ENCODE assay signal across 25 cellular contexts in the genomic region with DNA sequence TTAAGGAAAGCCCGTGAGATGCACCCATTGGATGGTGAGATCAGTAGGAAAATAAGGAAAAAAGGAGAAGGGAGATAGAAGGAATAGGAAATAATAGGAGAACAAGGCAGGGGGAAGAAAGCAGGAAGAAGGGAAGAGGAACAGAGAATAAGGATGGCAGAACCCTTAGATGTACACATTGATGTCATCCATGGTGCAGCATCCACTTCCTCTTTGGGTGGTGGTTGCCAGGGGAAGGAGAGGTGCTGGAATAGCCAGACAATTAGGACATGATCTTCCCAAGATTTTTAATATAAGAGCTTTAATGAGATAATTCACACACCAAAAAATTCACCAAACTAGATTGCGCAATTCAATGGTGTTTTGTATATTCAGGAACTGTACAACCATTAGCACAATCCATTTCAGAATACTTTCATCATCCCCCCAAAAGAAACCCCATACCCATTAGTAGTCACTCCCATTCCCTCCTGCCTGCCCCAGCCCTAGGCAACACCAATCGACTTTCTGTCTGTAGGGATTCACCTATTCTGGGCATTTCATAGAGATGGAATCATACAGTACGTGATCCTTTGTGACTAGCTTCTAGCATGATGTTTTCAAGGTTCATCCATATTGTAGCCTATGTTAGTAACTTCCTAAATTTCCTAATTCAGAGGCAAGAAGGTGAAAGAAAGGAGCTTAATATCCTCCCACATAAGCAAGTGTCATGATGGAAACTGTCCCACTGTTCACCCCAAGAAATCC.
"Had no signal": no experiment of that assay in that cellular context is flagged by ENCODE, and none has a peak within 500 bp of the region (broad histone marks: within the 10 kb centered on the region; RNA-seq: fewer than 3 reads in every experiment).

No MANE protein-coding gene starts in this region.

- FAIRE-seq: bronchial epithelial cell, islet of Langerhans had no signal

- H3K4me1 ChIP-seq: colonic mucosa, uterus had no signal

- H3K27me3 ChIP-seq: colonic mucosa, dorsolateral prefrontal cortex, gastroesophageal sphincter, transverse colon, uterus had no signal

- H3K9me3 ChIP-seq: colonic mucosa, gastroesophageal sphincter, transverse colon, uterus had no signal

- H3K4me3 ChIP-seq: colonic mucosa, dorsolateral prefrontal cortex, gastroesophageal sphincter, transverse colon, uterus had no signal

- DNase-seq: activated B cell treated with CpG ODN at 0.5 μM for 24 hours; activated CD4-positive, alpha-beta T cell treated with anti-CD3 and anti-CD28 coated beads for 36 hours; activated CD8-positive, alpha-beta memory T cell treated with anti-CD3 and anti-CD28 coated beads, Interleukin-2, amount 10 ng/mL, durations not matched to agents 7 days and 5 days; activated CD8-positive, alpha-beta T cell treated with anti-CD3 and anti-CD28 coated beads for 36 hours; activated effector memory CD4-positive, alpha-beta T cell treated with anti-CD3 and anti-CD28 coated beads, Interleukin-2, amount 50 U/mL, for 16 hours; activated naive CD4-positive, alpha-beta T cell treated with anti-CD3 and anti-CD28 coated beads, Interleukin-2, amount 10 ng/mL, durations not matched to agents 7 days and 5 days; activated T-cell treated with anti-CD3 and anti-CD28 coated beads for 4 hours; amygdala; colonic mucosa; dorsolateral prefrontal cortex; effector memory CD8-positive, alpha-beta T cell; head of caudate nucleus; hypothalamus; left cardiac atrium; midbrain; natural killer cell; retina; stimulated activated CD4-positive, alpha-beta T cell treated with anti-CD3 and anti-CD28 coated beads, Interleukin-2, amount 100 ng/mL, for 48 hours; stimulated activated CD8-positive, alpha-beta memory T cell treated with anti-CD3 and anti-CD28 coated beads, Interleukin-4, amount 100 ng/mL, for 48 hours; stimulated activated naive B cell treated with anti-CD40 and anti-IgM and Interleukin-4, amounts not matched to agents 10 μg/mL and 1 μg/mL and 100 μg/mL, for 72 hours; transverse colon; uterus had no signal

- H3K27ac ChIP-seq: colonic mucosa, dorsolateral prefrontal cortex, gastroesophageal sphincter, transverse colon, uterus had no signal

- H3K36me3 ChIP-seq: colonic mucosa, gastroesophageal sphincter, transverse colon, uterus had no signal
